Comparison of ENCODE assay signal across 8 cellular contexts in the genomic region with DNA sequence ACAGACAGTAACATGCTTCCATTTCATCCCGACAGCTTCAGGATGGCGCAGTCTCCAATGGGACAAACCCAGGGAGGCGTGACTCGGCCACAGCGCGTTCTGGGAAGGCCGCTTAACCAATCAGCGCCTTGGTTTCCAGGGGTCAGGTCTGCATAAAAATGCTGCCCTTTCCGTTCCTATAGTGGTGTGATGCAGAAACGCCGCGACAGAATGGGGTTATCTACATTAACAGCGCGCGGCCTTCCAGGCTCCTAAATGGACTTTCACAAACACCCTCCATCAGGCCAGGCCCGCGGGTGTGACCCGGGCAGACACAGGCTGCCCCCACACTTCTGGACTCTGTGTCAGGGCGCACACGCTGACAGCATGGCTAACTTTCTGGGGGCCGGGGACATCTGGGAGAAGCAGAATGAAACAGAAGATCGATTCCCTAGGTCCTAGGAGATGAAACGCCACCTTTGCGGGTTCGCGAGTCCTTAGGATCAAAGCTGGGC. TPM values are rescaled to one million over a fixed set of nuclear protein-coding genes. Genes with fewer than 3 reads are reported as not detected.
DNase-seq lines count a peak whose midpoint lies in the region; ATAC-seq and TF ChIP-seq lines count a peak whose summit lies in the region.

No MANE protein-coding gene starts in this region.

- H3K9me3 ChIP-seq in heart right ventricle (no peaks in the 10 kb centered on the region), osteoblast (ENCODE audit: low read depth, low read length) (no peaks in the 10 kb centered on the region)

- H3K4me2 ChIP-seq in osteoblast (ENCODE audit: insufficient read depth, low read length) = peak overlapping the region; percentile 94

- H3K4me1 ChIP-seq in heart right ventricle (peaks cover 5 to 46% (median 15%) of the 10 kb centered on the region in 9 donors), osteoblast (ENCODE audit: insufficient read depth, low read length) (peaks cover 20% of the 10 kb centered on the region)

- DNase-seq in CD14-positive monocyte (ENCODE audit: low spot score) (no peak), NCI-H69 (lab: John Stamatoyannopoulos, UW) (peak; percentile 75), heart right ventricle (peak; percentile 78 to 88), osteoblast (ENCODE audit: insufficient read length, low spot score, missing footprints) (peak; percentile 97)
- no peak for DNase-seq in activated CD4-positive, CD25-positive, alpha-beta regulatory T cell (lab: John Stamatoyannopoulos, UW)

- H3K27me3 Mint-ChIP-seq in CD14-positive monocyte (ENCODE audit: low read depth in 3 of 3) = peaks cover 16 to 32% (median 28%) of the 10 kb centered on the region in 3 donors

- H4K20me1 ChIP-seq in osteoblast (ENCODE audit: insufficient read depth, low read length) = no peaks in the 10 kb centered on the region

- H3K36me3 ChIP-seq in heart right ventricle = no peaks in the 10 kb centered on the region
- H3K36me3 ChIP-seq in osteoblast (ENCODE audit: insufficient read depth, low read length) = no peaks in the 10 kb centered on the region

- H3K27ac Mint-ChIP-seq in CD14-positive monocyte = peak overlapping the region in 4 of 7 donors; percentile 14 to 59 (median 54)

- H2AFZ ChIP-seq in osteoblast (ENCODE audit: low read length) = peak overlapping the region; percentile 96

- peak; percentile 32 for ATAC-seq in HG03439 (IDR thresholded peaks at IDR 0.05; ENCODE audit: unreplicated experiment)
- peak; percentile 75 to 89 (median 83) for ATAC-seq in heart right ventricle

- 1 to 3% methylated on average over 26 of the region's 26 CpGs for WGBS in heart right ventricle, 2 donors

- TF ChIP-seq CTCF in CD14-positive monocyte (IDR thresholded peaks at IDR 0.05) (no peak), heart right ventricle (IDR thresholded peaks at IDR 0.05) (no peak), osteoblast (IDR thresholded peaks at IDR 0.05; ENCODE audit: extremely low read depth, low read depth, low read length) (no peak)

- peaks cover 15% of the 10 kb centered on the region for H3K4me1 Mint-ChIP-seq in CD14-positive monocyte

- H3K4me3 Mint-ChIP-seq in CD14-positive monocyte = peak overlapping the region; percentile 83 to 92

- H3K27me3 ChIP-seq in heart right ventricle (no peaks in the 10 kb centered on the region), osteoblast (ENCODE audit: insufficient read depth, low read length) (no peaks in the 10 kb centered on the region)

- H3K27ac ChIP-seq in angular gyrus (ENCODE audit: low read depth, low read length) = peak overlapping the region; percentile 24
- peak overlapping the region; percentile 43 to 90 (median 86) for H3K27ac ChIP-seq in heart right ventricle
- peak overlapping the region; percentile 79 for H3K27ac ChIP-seq in osteoblast (ENCODE audit: low read depth, low read length)

- H3K36me3 Mint-ChIP-seq in CD14-positive monocyte = no peaks in the 10 kb centered on the region

- intact Hi-C loops in CD14-positive monocyte (cut with micrococcal nuclease) = loop anchor here in 1 of 2 donors (5.0 kb wide), 1 partner anchor 38 kb away; no protein-coding TSS in a partner anchor
- intact Hi-C loops in heart right ventricle (cut with DNase I) = loop anchor here in 3 of 10 donors (1.0 to 10.0 kb wide), 5 partner anchors 11 to 92 kb away; a partner anchor contains a TSS

- peak; percentile 34 for TF ChIP-seq POLR2A in GM18951 (IDR thresholded peaks at IDR 0.05; ENCODE audit: extremely low read depth, insufficient read depth, insufficient read length)

- in situ Hi-C loops in GM18951 (cut with MboI; ENCODE audit: low sequenced_read_pairs, unreplicated experiment) = no loop called here

- H3K4me3 ChIP-seq in heart right ventricle = peak overlapping the region; percentile 47 to 89 (median 72)
- H3K4me3 ChIP-seq in osteoblast (ENCODE audit: insufficient read depth, low read length) = peak overlapping the region; percentile 92

- H3K79me2 ChIP-seq in osteoblast (ENCODE audit: insufficient read depth, low read length) = peaks cover 7% of the 10 kb centered on the region

- peaks cover 0 to 3% (median 0%) of the 10 kb centered on the region in 7 donors for H3K9me3 Mint-ChIP-seq in CD14-positive monocyte

RNA-seq across cellular contexts. Expression of a gene that starts 0.8 kb away (rescaled TPM):
- polyA plus RNA-seq in CD14-positive monocyte = under 1 TPM; 0.27 to 0.75 TPM
- total RNA-seq in heart right ventricle = 10 to 100 TPM in 5 of 10 donors, 1 to 10 TPM in 5; 3.8 to 13.4 (median 9.6) TPM
- 1 to 10 TPM; 2.6 to 4.9 TPM for polyA plus RNA-seq in heart right ventricle
- total RNA-seq in osteoblast = 17.0 and 22.4 TPM in 2 replicates

RNA-seq across cellular contexts. Expression of a gene that starts 10.9 kb away (rescaled TPM):
- polyA plus RNA-seq in CD14-positive monocyte = 100 to 1,000 TPM; 280 to 302 TPM
- total RNA-seq in heart right ventricle = 100 to 1,000 TPM; 177 to 262 (median 243) TPM
- 100 to 1,000 TPM in 1 of 2 donors, 10 to 100 TPM in 1; 58.2 to 187 TPM for polyA plus RNA-seq in heart right ventricle
- 32.9 and 36.8 TPM in 2 replicates for total RNA-seq in osteoblast

RNA-seq across cellular contexts. Expression of a gene that starts 19.4 kb away (rescaled TPM):
- not detected for polyA plus RNA-seq in CD14-positive monocyte
- total RNA-seq in heart right ventricle = 1 to 10 TPM in 2 of 10 donors, under 1 TPM in 7, not detected in 1; 0.08 to 1.4 (median 0.48) TPM
- under 1 TPM; 0.20 to 0.66 TPM for polyA plus RNA-seq in heart right ventricle
- total RNA-seq in osteoblast = under 0.01 TPM in 1 of 2 replicates, not detected in the other

Comparison
In these comparisons a context has a peak if more than half of its experiments do, and no peak if none do; other contexts are left out.
1. DNase-seq: peak in NCI-H69 (single experiment), heart right ventricle (2 of 2) and osteoblast (single experiment); none in CD14-positive monocyte (single experiment) and activated CD4-positive, CD25-positive, alpha-beta regulatory T cell (0 of 4).
2. H3K27ac ChIP-seq: peak in every context shown above with its lines; median percentile 86 in heart right ventricle; 79 in osteoblast; 24 in angular gyrus.